9 cellular contexts compared by ENCODE assay signal in genomic region chr1:1435911-1436633, GRCh38. TPM values are rescaled to one million over a fixed set of nuclear protein-coding genes. Genes with fewer than 3 reads are reported as not detected.
A peak's percentile ranks its signal among the peaks of the same experiment; 100 is the strongest.
DNase-seq lines count a peak whose midpoint lies in the region; ATAC-seq, FAIRE-seq and TF ChIP-seq lines count a peak whose summit lies in the region.
"Had no signal": no experiment of that assay in that cellular context is flagged by ENCODE, and none has a peak within 500 bp of the region (broad histone marks: within the 10 kb centered on the region; RNA-seq: fewer than 3 reads in every experiment).

No MANE protein-coding gene starts in this region.

- peaks cover 4% of the 10 kb centered on the region for H3K4me1 ChIP-seq in right cardiac atrium (ENCODE audit: control insufficient read depth, insufficient read depth, low read length)

- no peak for ATAC-seq in activated T-cell treated with anti-CD3 and anti-CD28 coated beads, Interleukin-2, amount 50 U/mL, for 72 hours (replicated peaks in 1 of 2)
- ATAC-seq in right cardiac atrium (no peak), GM18498 (IDR thresholded peaks at IDR 0.05; ENCODE audit: unreplicated experiment) (no peak)

- TF ChIP-seq POLR2A in GM12892 (IDR thresholded peaks at IDR 0.05; ENCODE audit: low read depth, low read length) = no peak

- H3K9me3 Mint-ChIP-seq in activated T-cell treated with anti-CD3 and anti-CD28 coated beads, Interleukin-2, amount 50 U/mL, for 72 hours = no peaks in the 10 kb centered on the region

- no peak overlapping the region for H3K27ac ChIP-seq in right cardiac atrium (ENCODE audit: low read length)

- DNase-seq in GM12892 (ENCODE audit: insufficient read length) (peak; percentile 31), right cardiac atrium (peak in 2 of 3 donors; percentile 57 to 59), skeletal muscle cell (ENCODE audit: low read depth) (no peak), AML-193 (lab: John Stamatoyannopoulos, UW) (no peak), NCI-H2081 treated with DMSO at 0.1 percent for 48 hours (lab: John Stamatoyannopoulos, UW) (no peak), RKO (ENCODE audit: low spot score) (no peak)
- no peak for DNase-seq in activated T-cell treated with anti-CD3 and anti-CD28 coated beads, Interleukin-2, amount 50 U/mL, for 72 hours

- intact Hi-C loops in right cardiac atrium (cut with DNase I) = no loop called here

- WGBS in right cardiac atrium = 19% methylated on average over 40 of the region's 40 CpGs

- H3K4me1 Mint-ChIP-seq in activated T-cell treated with anti-CD3 and anti-CD28 coated beads, Interleukin-2, amount 50 U/mL, for 72 hours (ENCODE audit: low read depth) = peaks cover 6% of the 10 kb centered on the region

- no peaks in the 10 kb centered on the region for H3K9me3 ChIP-seq in right cardiac atrium (ENCODE audit: control insufficient read depth, low read length)

- H3K27ac Mint-ChIP-seq in activated T-cell treated with anti-CD3 and anti-CD28 coated beads, Interleukin-2, amount 50 U/mL, for 72 hours = no peak overlapping the region

- H3K36me3 Mint-ChIP-seq in activated T-cell treated with anti-CD3 and anti-CD28 coated beads, Interleukin-2, amount 50 U/mL, for 72 hours (ENCODE audit: insufficient read depth in 2 of 2) = no peaks in the 10 kb centered on the region

- peak overlapping the region; percentile 51 for H3K4me3 ChIP-seq in right cardiac atrium (ENCODE audit: low read length)
- peak overlapping the region; percentile 60 for H3K4me3 ChIP-seq in skeletal muscle cell (ENCODE audit: low read depth, low read length)

- H3K27me3 ChIP-seq in right cardiac atrium (ENCODE audit: control insufficient read depth, insufficient read depth) = no peaks in the 10 kb centered on the region

- peaks cover 11% of the 10 kb centered on the region for H3K27me3 Mint-ChIP-seq in activated T-cell treated with anti-CD3 and anti-CD28 coated beads, Interleukin-2, amount 50 U/mL, for 72 hours (ENCODE audit: low read depth)

- H3K4me3 Mint-ChIP-seq in activated T-cell treated with anti-CD3 and anti-CD28 coated beads, Interleukin-2, amount 50 U/mL, for 72 hours = peak overlapping the region; percentile 73 to 74

- no peak for FAIRE-seq in GM12892 (lab: Jason Lieb, UNC)

RNA-seq across cellular contexts. Expression of gene VWA1, which starts 0.6 kb away (rescaled TPM):
- 0.47 TPM for polyA plus RNA-seq in GM12892 (2012; ENCODE audit: missing spikeins)
- total RNA-seq in activated T-cell treated with anti-CD3 and anti-CD28 coated beads, Interleukin-2, amount 50 U/mL, for 72 hours = 1 to 10 TPM in 1 of 2 donors, under 1 TPM in 1; 0.94 to 1.4 TPM
- 10 to 100 TPM; 25.0 to 38.6 (median 25.6) TPM for total RNA-seq in right cardiac atrium
- 17.3 TPM for polyA plus RNA-seq in right cardiac atrium

RNA-seq across cellular contexts. Expression of gene ATAD3C, which starts 13.4 kb away (rescaled TPM):
- 1.7 TPM for polyA plus RNA-seq in GM12892 (2012; ENCODE audit: missing spikeins)
- total RNA-seq in activated T-cell treated with anti-CD3 and anti-CD28 coated beads, Interleukin-2, amount 50 U/mL, for 72 hours = 1 to 10 TPM; 2.8 to 3.7 TPM
- 1 to 10 TPM; 1.3 to 3.4 (median 2.2) TPM for total RNA-seq in right cardiac atrium
- 0.52 TPM for polyA plus RNA-seq in right cardiac atrium
- total RNA-seq: RPMI7951 had no signal

RNA-seq across cellular contexts. Expression of gene ANKRD65, which starts 15.0 kb away (rescaled TPM):
- polyA plus RNA-seq in GM12892 (2012; ENCODE audit: missing spikeins) = 0.47 TPM
- under 1 TPM in 1 of 2 donors, not detected in 1; 0.17 TPM for total RNA-seq in activated T-cell treated with anti-CD3 and anti-CD28 coated beads, Interleukin-2, amount 50 U/mL, for 72 hours
- 1 to 10 TPM; 1.6 to 3.6 (median 2.9) TPM for total RNA-seq in right cardiac atrium
- polyA plus RNA-seq in right cardiac atrium = 4.5 TPM
- total RNA-seq: RPMI7951 had no signal

RNA-seq across cellular contexts. Expression of gene MRPL20, which starts 29.0 kb away (rescaled TPM):
- polyA plus RNA-seq in GM12892 (2012; ENCODE audit: missing spikeins) = 172 TPM
- 10 to 100 TPM; 74.9 to 77.5 TPM for total RNA-seq in activated T-cell treated with anti-CD3 and anti-CD28 coated beads, Interleukin-2, amount 50 U/mL, for 72 hours
- 100 to 1,000 TPM; 121 to 144 (median 132) TPM for total RNA-seq in right cardiac atrium
- polyA plus RNA-seq in right cardiac atrium = 190 TPM

RNA-seq across cellular contexts. Expression of gene ATAD3B, which starts 35.5 kb away (rescaled TPM):
- 6.8 TPM for polyA plus RNA-seq in GM12892 (2012; ENCODE audit: missing spikeins)
- total RNA-seq in activated T-cell treated with anti-CD3 and anti-CD28 coated beads, Interleukin-2, amount 50 U/mL, for 72 hours = 10 to 100 TPM; 20.6 to 25.3 TPM
- 10 to 100 TPM in 1 of 4 donors, 1 to 10 TPM in 3; 5.6 to 11.4 (median 8.8) TPM for total RNA-seq in right cardiac atrium
- polyA plus RNA-seq in right cardiac atrium = 8.3 TPM

Comparison
In these comparisons a context has a peak if more than half of its experiments do, and no peak if none do; other contexts are left out.
1. DNase-seq: peak in GM12892 (single experiment) and right cardiac atrium (2 of 3); none in activated T-cell treated with anti-CD3 and anti-CD28 coated beads, Interleukin-2, amount 50 U/mL, for 72 hours (0 of 2), skeletal muscle cell (single experiment), AML-193 (0 of 2), NCI-H2081 treated with DMSO at 0.1 percent for 48 hours (single experiment) and RKO (single experiment).
2. RNA of gene VWA1, which starts 0.6 kb away (total RNA-seq): 25.0 to 38.6 TPM in right cardiac atrium; 0.94 to 1.4 TPM in activated T-cell treated with anti-CD3 and anti-CD28 coated beads, Interleukin-2, amount 50 U/mL, for 72 hours; every median in the first group is over 10 times any median in the second.